23 cellular contexts compared by ENCODE assay signal in genomic region chr5:107195996-107196395, GRCh38.
"Had no signal": no experiment of that assay in that cellular context is flagged by ENCODE, and none has a peak within 500 bp of the region (broad histone marks: within the 10 kb centered on the region; RNA-seq: fewer than 3 reads in every experiment).

No MANE protein-coding gene starts in this region.

- DNase-seq: IMR-90, Karpas-422, KG1, MV-4-11, NCI-H1048, NCI-H1105 treated with DMSO at 0.1 percent for 48 hours, NCI-H1417 treated with DMSO at 0.1 percent for 48 hours, NCI-H146, NCI-H1694 treated with DMSO at 0.1 percent for 48 hours, NCI-H1930, NCI-H2107, NCI-H2227 treated with DMSO at 0.1 percent for 48 hours, NCI-H524, NCI-H774, Right ventricle myocardium superior, RPMI8226, SIG-M5, SK-N-SH, SW 1271, T-cell had no signal

- H3K4me1 ChIP-seq: SJSA1 had no signal

- H3K36me3 Mint-ChIP-seq: T-cell had no signal

- ATAC-seq: HepG2, T-cell had no signal

- H3K27me3 ChIP-seq: SJSA1 had no signal

- H3K27ac Mint-ChIP-seq: T-cell had no signal

- H3K4me3 Mint-ChIP-seq: T-cell had no signal

- H3K9ac ChIP-seq: SK-N-SH had no signal

- H3K4me3 ChIP-seq: SJSA1 had no signal

- H3K9me2 ChIP-seq: SK-N-SH had no signal

- H3K27ac ChIP-seq: SJSA1 had no signal

- H3K36me3 ChIP-seq: SJSA1 had no signal

- FAIRE-seq: HepG2, RCC 7860 had no signal

- H3K27me3 Mint-ChIP-seq: T-cell had no signal

- H3K4me2 ChIP-seq: SK-N-SH had no signal

- H3K9me3 ChIP-seq: SJSA1, SK-N-SH had no signal

- H3K4me1 Mint-ChIP-seq: T-cell had no signal
